10 cellular contexts compared by ENCODE assay signal in genomic region chr7:24936121-24936824, GRCh38. TPM values are rescaled to one million over a fixed set of nuclear protein-coding genes. Genes with fewer than 3 reads are reported as not detected.
DNase-seq lines count a peak whose midpoint lies in the region; ATAC-seq and TF ChIP-seq lines count a peak whose summit lies in the region.
"Had no signal": no experiment of that assay in that cellular context is flagged by ENCODE, and none has a peak within 500 bp of the region (broad histone marks: within the 10 kb centered on the region; RNA-seq: fewer than 3 reads in every experiment).

No MANE protein-coding gene starts in this region.

- H3K36me3 ChIP-seq in brain microvascular endothelial cell (replicated peaks): no peaks in the 10 kb centered on the region
- no peaks in the 10 kb centered on the region for H3K36me3 ChIP-seq in vagina

- H3K27ac ChIP-seq in brain microvascular endothelial cell (peak overlapping the region; percentile 0), vagina (no peak overlapping the region)

- intact Hi-C loops in vagina (cut with DNase I): no loop called here

- in situ Hi-C loops in brain microvascular endothelial cell (cut with HindIII; ENCODE audit: low pct_ligation_motif_present, low sequenced_read_pairs): no loop called here

- ATAC-seq in GM21360 (IDR thresholded peaks at IDR 0.05; ENCODE audit: unreplicated experiment) (peak; percentile 52), HG03354 (IDR thresholded peaks at IDR 0.05; ENCODE audit: poor library complexity, severe bottlenecking, unreplicated experiment) (peak; percentile 86)

- TF ChIP-seq CTCF in brain microvascular endothelial cell (IDR thresholded peaks at IDR 0.05; ENCODE audit: low read depth, low read length, missing control alignments) (no peak), vagina (IDR thresholded peaks at IDR 0.05) (no peak), endothelial cell (IDR thresholded peaks at IDR 0.05; ENCODE audit: unreplicated experiment) (no peak)

- peak; percentile 67 for DNase-seq in COLO829 (ENCODE audit: low spot score)
- DNase-seq in brain microvascular endothelial cell: no peak
- DNase-seq in vagina (ENCODE audit: extremely low spot score in 2 of 2): no peak
- no peak for DNase-seq in central memory CD4-positive, alpha-beta T cell
- DNase-seq in NCI-H1694 treated with DMSO at 0.1 percent for 48 hours (lab: John Stamatoyannopoulos, UW): no peak
- DNase-seq in endothelial cell (ENCODE audit: low spot score): no peak
- DNase-seq: DMS79; stimulated activated CD4-positive, alpha-beta T cell treated with anti-CD3 and anti-CD28 coated beads, Interleukin-4, amount 100 ng/mL, for 4 hours had no signal

- H3K4me1 Mint-ChIP-seq in endothelial cell (ENCODE audit: unreplicated experiment): no peaks in the 10 kb centered on the region

- no peak for TF ChIP-seq POLR2A in vagina (IDR thresholded peaks at IDR 0.05)

- no peaks in the 10 kb centered on the region for H3K27me3 ChIP-seq in brain microvascular endothelial cell (replicated peaks)
- H3K27me3 ChIP-seq in vagina: no peaks in the 10 kb centered on the region

- H3K27me3 Mint-ChIP-seq in endothelial cell (ENCODE audit: unreplicated experiment): no peaks in the 10 kb centered on the region

- no peak overlapping the region for H3K4me3 Mint-ChIP-seq in endothelial cell (ENCODE audit: unreplicated experiment)

- no peaks in the 10 kb centered on the region for H3K36me3 Mint-ChIP-seq in endothelial cell (ENCODE audit: low read depth, unreplicated experiment)

- H3K4me3 ChIP-seq in brain microvascular endothelial cell (ENCODE audit: low read depth, low read length) (no peak overlapping the region), vagina (no peak overlapping the region)

- H3K27ac Mint-ChIP-seq in endothelial cell (ENCODE audit: unreplicated experiment): no peak overlapping the region

- no peaks in the 10 kb centered on the region for H3K4me1 ChIP-seq in vagina

- H3K9me3 Mint-ChIP-seq in endothelial cell (ENCODE audit: unreplicated experiment): no peaks in the 10 kb centered on the region

- H3K9me3 ChIP-seq in vagina: no peaks in the 10 kb centered on the region

RNA-seq across cellular contexts. Expression of gene OSBPL3, which starts 43.7 kb away (rescaled TPM):
- total RNA-seq in vagina (59.2 TPM), endothelial cell (ENCODE audit: unreplicated experiment) (3.1 TPM)

Comparison
In these comparisons a context has a peak if more than half of its experiments do, and no peak if none do; other contexts are left out.
1. RNA of gene OSBPL3, which starts 43.7 kb away (total RNA-seq): 59.2 TPM in vagina (single experiment); 3.1 TPM in endothelial cell (single experiment); every median in the first group is over 10 times any median in the second.